In genomic region chrX:10800776-10801175, GRCh38 we compare ENCODE assay signal across 23 cellular contexts.
"Had no signal": no experiment of that assay in that cellular context is flagged by ENCODE, and none has a peak within 500 bp of the region (broad histone marks: within the 10 kb centered on the region; RNA-seq: fewer than 3 reads in every experiment).

No MANE protein-coding gene starts in this region.

- H3K27ac ChIP-seq: hepatocyte, left ventricle myocardium inferior, ovary, spleen, thyroid gland, upper lobe of left lung had no signal

- H3K27me3 Mint-ChIP-seq: naive thymus-derived CD4-positive, alpha-beta T cell; natural killer cell treated with Interleukin-12 subunit alpha and Interleukin-12 subunit beta and Interleukin-15 and Interleukin-18, amount 100 ng/mL, for 72 hours; progenitor cell of endocrine pancreas; stimulated activated naive CD8-positive, alpha-beta T cell treated with anti-CD3 and anti-CD28 coated beads, Interleukin-15, Interleukin-2, amounts not matched to agents 100 ng/mL and 50 ng/mL, for 24 hours had no signal

- H3K9me3 Mint-ChIP-seq: stimulated activated naive CD8-positive, alpha-beta T cell treated with anti-CD3 and anti-CD28 coated beads, Interleukin-15, Interleukin-2, amounts not matched to agents 100 ng/mL and 50 ng/mL, for 24 hours had no signal

- H3K4me3 Mint-ChIP-seq: mesothelial cell of epicardium; naive thymus-derived CD4-positive, alpha-beta T cell; natural killer cell treated with Interleukin-12 subunit alpha and Interleukin-12 subunit beta and Interleukin-15 and Interleukin-18, amount 100 ng/mL, for 72 hours; stimulated activated effector memory CD8-positive, alpha-beta T cell treated with anti-CD3 and anti-CD28 coated beads, Interleukin-12 subunit alpha, Interleukin-12 subunit beta, amount 100 ng/mL, for 72 hours; stimulated activated naive CD8-positive, alpha-beta T cell treated with anti-CD3 and anti-CD28 coated beads, Interleukin-15, Interleukin-2, amounts not matched to agents 100 ng/mL and 50 ng/mL, for 24 hours had no signal

- DNase-seq: islet precursor cell; left ventricle myocardium inferior; mesendoderm; naive thymus-derived CD4-positive, alpha-beta T cell; ovary; retina; right cardiac atrium; small intestine; spleen; stimulated activated CD4-positive, alpha-beta T cell treated with anti-CD3 and anti-CD28 coated beads, Interleukin-4, amount 100 ng/mL, for 24 hours; stimulated activated naive CD4-positive, alpha-beta T cell; substantia nigra; thyroid gland; transverse colon; upper lobe of left lung had no signal

- ATAC-seq: naive thymus-derived CD4-positive, alpha-beta T cell; natural killer cell treated with Interleukin-12 subunit alpha and Interleukin-12 subunit beta and Interleukin-15 and Interleukin-18, amount 100 ng/mL, for 72 hours; right cardiac atrium; sciatic nerve; stimulated activated effector memory CD8-positive, alpha-beta T cell treated with anti-CD3 and anti-CD28 coated beads, Interleukin-12 subunit alpha, Interleukin-12 subunit beta, amount 100 ng/mL, for 72 hours had no signal

- H3K9me3 ChIP-seq: left ventricle myocardium inferior, ovary, spleen, thyroid gland, transverse colon, upper lobe of left lung had no signal

- H3K27ac Mint-ChIP-seq: mesothelial cell of epicardium; naive thymus-derived CD4-positive, alpha-beta T cell; natural killer cell treated with Interleukin-12 subunit alpha and Interleukin-12 subunit beta and Interleukin-15 and Interleukin-18, amount 100 ng/mL, for 72 hours; progenitor cell of endocrine pancreas; stimulated activated effector memory CD8-positive, alpha-beta T cell treated with anti-CD3 and anti-CD28 coated beads, Interleukin-12 subunit alpha, Interleukin-12 subunit beta, amount 100 ng/mL, for 72 hours; stimulated activated naive CD8-positive, alpha-beta T cell treated with anti-CD3 and anti-CD28 coated beads, Interleukin-15, Interleukin-2, amounts not matched to agents 100 ng/mL and 50 ng/mL, for 24 hours had no signal

- H3K4me1 Mint-ChIP-seq: naive thymus-derived CD4-positive, alpha-beta T cell; stimulated activated effector memory CD8-positive, alpha-beta T cell treated with anti-CD3 and anti-CD28 coated beads, Interleukin-12 subunit alpha, Interleukin-12 subunit beta, amount 100 ng/mL, for 72 hours had no signal

- H3K4me3 ChIP-seq: hepatocyte, left ventricle myocardium inferior, lung, ovary, spleen, thyroid gland, transverse colon, upper lobe of left lung had no signal

- H3K27me3 ChIP-seq: hepatocyte, ovary, spleen, thyroid gland, transverse colon, upper lobe of left lung had no signal

- H3K36me3 Mint-ChIP-seq: mesothelial cell of epicardium; naive thymus-derived CD4-positive, alpha-beta T cell; natural killer cell treated with Interleukin-12 subunit alpha and Interleukin-12 subunit beta and Interleukin-15 and Interleukin-18, amount 100 ng/mL, for 72 hours; stimulated activated effector memory CD8-positive, alpha-beta T cell treated with anti-CD3 and anti-CD28 coated beads, Interleukin-12 subunit alpha, Interleukin-12 subunit beta, amount 100 ng/mL, for 72 hours had no signal

- H3K36me3 ChIP-seq: left ventricle myocardium inferior, ovary, spleen, thyroid gland, transverse colon, upper lobe of left lung had no signal

- H3K4me1 ChIP-seq: left ventricle myocardium inferior, spleen, thyroid gland, upper lobe of left lung had no signal
